17 cellular contexts compared by ENCODE assay signal in genomic region chr9:95755421-95755730, GRCh38.
"Had no signal": no experiment of that assay in that cellular context is flagged by ENCODE, and none has a peak within 500 bp of the region (broad histone marks: within the 10 kb centered on the region; RNA-seq: fewer than 3 reads in every experiment).

No MANE protein-coding gene starts in this region.

- H3K4me1 ChIP-seq: pancreas had no signal

- H3K27me3 ChIP-seq: pancreas, thyroid gland had no signal

- H3K9me3 Mint-ChIP-seq: activated naive CD8-positive, alpha-beta T cell treated with anti-CD3 and anti-CD28 coated beads, Interleukin-2, amount 10 ng/mL, durations not matched to agents 7 days and 5 days; central memory CD8-positive, alpha-beta T cell; dendritic cell treated with granulocyte-macrophage colony-stimulating factor and Interleukin-4, amounts not matched to agents 40 ng/mL and 50 ng/mL, for 4 days; T-helper 2 cell treated with Interferon-gamma antibody and Interleukin-4, amounts not matched to agents 5 μg/mL and 100 μg/mL, for 36 hours had no signal

- H3K9me3 ChIP-seq: pancreas, thyroid gland had no signal

- DNase-seq: activated CD4-positive, alpha-beta T cell treated with anti-CD3 and anti-CD28 coated beads, Interleukin-2, amount 50 U/mL, for 4 hours; activated naive CD4-positive, alpha-beta T cell; activated naive CD8-positive, alpha-beta T cell treated with anti-CD3 and anti-CD28 coated beads, Interleukin-2, amount 10 ng/mL, durations not matched to agents 7 days and 5 days; activated T-cell treated with anti-CD3 and anti-CD28 coated beads for 4 hours; anterior cingulate cortex; brain microvascular endothelial cell; effector memory CD4-positive, alpha-beta T cell; foreskin melanocyte; head of caudate nucleus; midbrain; pancreas; stimulated activated CD4-positive, alpha-beta T cell treated with anti-CD3 and anti-CD28 coated beads, Interleukin-1b, Interleukin-23, amount 100 ng/mL, for 48 hours; thyroid gland had no signal

- H3K4me3 Mint-ChIP-seq: activated naive CD8-positive, alpha-beta T cell treated with anti-CD3 and anti-CD28 coated beads, Interleukin-2, amount 10 ng/mL, durations not matched to agents 7 days and 5 days; central memory CD8-positive, alpha-beta T cell; dendritic cell treated with granulocyte-macrophage colony-stimulating factor and Interleukin-4, amounts not matched to agents 40 ng/mL and 50 ng/mL, for 4 days; T-helper 2 cell treated with Interferon-gamma antibody and Interleukin-4, amounts not matched to agents 5 μg/mL and 100 μg/mL, for 36 hours had no signal

- H3K4me3 ChIP-seq: lung, pancreas, thyroid gland had no signal

- H3K4me1 Mint-ChIP-seq: central memory CD8-positive, alpha-beta T cell had no signal

- H3K27me3 Mint-ChIP-seq: central memory CD8-positive, alpha-beta T cell had no signal

- ATAC-seq: pancreas had no signal

- H3K27ac Mint-ChIP-seq: activated naive CD8-positive, alpha-beta T cell treated with anti-CD3 and anti-CD28 coated beads, Interleukin-2, amount 10 ng/mL, durations not matched to agents 7 days and 5 days; dendritic cell treated with granulocyte-macrophage colony-stimulating factor and Interleukin-4, amounts not matched to agents 40 ng/mL and 50 ng/mL, for 4 days; T-helper 2 cell treated with Interferon-gamma antibody and Interleukin-4, amounts not matched to agents 5 μg/mL and 100 μg/mL, for 36 hours had no signal

- H3K36me3 ChIP-seq: brain microvascular endothelial cell, pancreas, thyroid gland had no signal

- H3K27ac ChIP-seq: brain microvascular endothelial cell, pancreas, thyroid gland had no signal
